Comparison of ENCODE assay signal across 8 cellular contexts in genomic region chr1:147541672-147542548, GRCh38. TPM values are rescaled to one million over a fixed set of nuclear protein-coding genes. Genes with fewer than 3 reads are reported as not detected.
DNase-seq lines count a peak whose midpoint lies in the region; ATAC-seq and TF ChIP-seq lines count a peak whose summit lies in the region.

No MANE protein-coding gene starts in this region.

- no peaks in the 10 kb centered on the region for H3K27me3 ChIP-seq in gastroesophageal sphincter

- peak overlapping the region; percentile 72 for H3K4me3 ChIP-seq in AG10803 (ENCODE audit: low read length)
- peak overlapping the region; percentile 71 for H3K4me3 ChIP-seq in HEK293 (ENCODE audit: low read depth, low read length)
- H3K4me3 ChIP-seq in gastroesophageal sphincter, result peak overlapping the region; percentile 65 to 70

- TF ChIP-seq EP300 in gastroesophageal sphincter (IDR thresholded peaks at IDR 0.05), result no peak

- POLR2A ChIA-PET in HEK293 (lab: Yijun Ruan, JAX), result interaction anchor here (0.6 to 3.7 kb wide), 8 partner anchors 8 to 85 kb away, joined by 3 to 41 read pairs (median 5); no protein-coding TSS in a partner anchor

- DNase-seq in AG10803 (ENCODE audit: low read depth), result peak; percentile 41
- DNase-seq in activated T-cell treated with anti-CD3 and anti-CD28 coated beads for 48 hours (ENCODE audit: low read depth), result peak; percentile 25
- peak in 53 of 56 donors; percentile 20 to 87 (median 62) for DNase-seq in nucleus accumbens (lab: John Stamatoyannopoulos, UW)
- DNase-seq in posterior vena cava (ENCODE audit: low spot score), result no peak

- 0 to 8% methylated on average over 1 to 8 of the region's 29 CpGs for WGBS in gastroesophageal sphincter (ENCODE audit: low coverage in 1 of 2), 2 donors

- peak overlapping the region; percentile 71 for H3K27ac ChIP-seq in HEK293 (ENCODE audit: extremely low read depth, low read depth, low read length)
- peak overlapping the region; percentile 91 to 95 (median 94) for H3K27ac ChIP-seq in gastroesophageal sphincter

- peaks cover 20% of the 10 kb centered on the region for H3K4me1 ChIP-seq in HEK293 (ENCODE audit: control insufficient read depth, insufficient read depth, low read length)
- H3K4me1 ChIP-seq in gastroesophageal sphincter, result peaks cover 11 to 61% (median 17%) of the 10 kb centered on the region in 3 donors

- intact Hi-C loops in posterior vena cava (cut with DNase I), result loop anchor here (1.0 to 5.0 kb wide), 3 partner anchors 57 to 790 kb away; no protein-coding TSS in a partner anchor

- ATAC-seq in gastroesophageal sphincter, result peak; percentile 43
- ATAC-seq in HG02938 (IDR thresholded peaks at IDR 0.05; ENCODE audit: unreplicated experiment), result no peak
- no peak for ATAC-seq in GM21786 (IDR thresholded peaks at IDR 0.05; ENCODE audit: unreplicated experiment)

- TF ChIP-seq CTCF in AG10803 (conservative IDR thresholded peaks at IDR 0.05; ENCODE audit: low read length), result no peak
- TF ChIP-seq CTCF in HEK293 (tag by site-specific recombination; IDR thresholded peaks at IDR 0.05), result no peak
- no peak for TF ChIP-seq CTCF in gastroesophageal sphincter (IDR thresholded peaks at IDR 0.05)

- H3K36me3 ChIP-seq in HEK293 (ENCODE audit: control insufficient read depth in 2 of 2, insufficient read depth in 1 of 2, low read length in 2 of 2) (no peaks in the 10 kb centered on the region), gastroesophageal sphincter (no peaks in the 10 kb centered on the region)

- CTCF ChIA-PET in HEK293 (lab: Yijun Ruan, JAX), result interaction anchor here (1.7 kb wide), 1 partner anchor 85 kb away, joined by 4 read pairs; no protein-coding TSS in a partner anchor

- peak in 1 of 2 donors; percentile 16 for TF ChIP-seq POLR2A in gastroesophageal sphincter (IDR thresholded peaks at IDR 0.05)

- no peaks in the 10 kb centered on the region for H3K9me3 ChIP-seq in HEK293 (ENCODE audit: control insufficient read depth, insufficient read depth, low read depth, low read length)
- no peaks in the 10 kb centered on the region for H3K9me3 ChIP-seq in gastroesophageal sphincter

TF ChIP-seq in HEK293, 187 proteins besides CTCF, POLR2A, EP300 and RAD21 (continues in another document):
- TF ChIP-seq SCRT2 (tag by site-specific recombination; IDR thresholded peaks at IDR 0.05) (no peak), ZNF629 (tag by site-specific recombination; IDR thresholded peaks at IDR 0.05) (no peak), ZXDB (tag by site-specific recombination; IDR thresholded peaks at IDR 0.05) (peak; percentile 84), ZNF792 (tag by site-specific recombination; IDR thresholded peaks at IDR 0.05) (no peak), ZNF560 (tag by site-specific recombination; IDR thresholded peaks at IDR 0.05; ENCODE audit: borderline replicate concordance) (no peak), ZNF585B (tag by site-specific recombination; IDR thresholded peaks at IDR 0.05) (no peak), YY1 (tag by site-specific recombination; IDR thresholded peaks at IDR 0.05) (no peak), ZNF426 (tag by site-specific recombination; IDR thresholded peaks at IDR 0.05) (no peak), KLF1 (tag by site-specific recombination; IDR thresholded peaks at IDR 0.05) (no peak; the same call in 1 of the 2 replicates), ZNF768 (tag by site-specific recombination; IDR thresholded peaks at IDR 0.05) (peak; percentile 32; the same call in 1 of the 2 replicates), ZNF513 (tag by site-specific recombination; IDR thresholded peaks at IDR 0.05) (no peak), ZBTB7A (tag by site-specific recombination; IDR thresholded peaks at IDR 0.05; ENCODE audit: low read depth) (no peak), ZNF660 (tag by site-specific recombination; IDR thresholded peaks at IDR 0.05) (no peak), ZNF10 (tag by site-specific recombination; IDR thresholded peaks at IDR 0.05) (no peak), ZNF202 (tag by site-specific recombination; IDR thresholded peaks at IDR 0.05; ENCODE audit: borderline replicate concordance) (no peak), ZFP3 (tag by site-specific recombination; IDR thresholded peaks at IDR 0.05; ENCODE audit: low read depth) (no peak), GLIS1 (tag by site-specific recombination; IDR thresholded peaks at IDR 0.05) (no peak), ZSCAN30 (tag by site-specific recombination; IDR thresholded peaks at IDR 0.05) (no peak), ZBTB17 (tag by site-specific recombination; IDR thresholded peaks at IDR 0.05) (peak; percentile 94), ZNF785 (tag by site-specific recombination; IDR thresholded peaks at IDR 0.05) (no peak), GLIS2 (tag by site-specific recombination; IDR thresholded peaks at IDR 0.05) (peak; percentile 41; the same call in 1 of the 2 replicates), PRDM1 (tag by site-specific recombination; IDR thresholded peaks at IDR 0.05) (peak; percentile 4; the same call in 1 of the 2 replicates), WT1 (tag by site-specific recombination; IDR thresholded peaks at IDR 0.05) (no peak), ZNF404 (tag by site-specific recombination; IDR thresholded peaks at IDR 0.05) (0 out of 2 replicates have a peak, but pooled peaks have one; percentile 5), ZBTB8A (tag by site-specific recombination; IDR thresholded peaks at IDR 0.05) (0 out of 2 replicates have a peak, but pooled peaks have one; percentile 36), ZNF670 (tag by site-specific recombination; IDR thresholded peaks at IDR 0.05; ENCODE audit: low read depth) (no peak)
- TF ChIP-seq, protein P1, sequence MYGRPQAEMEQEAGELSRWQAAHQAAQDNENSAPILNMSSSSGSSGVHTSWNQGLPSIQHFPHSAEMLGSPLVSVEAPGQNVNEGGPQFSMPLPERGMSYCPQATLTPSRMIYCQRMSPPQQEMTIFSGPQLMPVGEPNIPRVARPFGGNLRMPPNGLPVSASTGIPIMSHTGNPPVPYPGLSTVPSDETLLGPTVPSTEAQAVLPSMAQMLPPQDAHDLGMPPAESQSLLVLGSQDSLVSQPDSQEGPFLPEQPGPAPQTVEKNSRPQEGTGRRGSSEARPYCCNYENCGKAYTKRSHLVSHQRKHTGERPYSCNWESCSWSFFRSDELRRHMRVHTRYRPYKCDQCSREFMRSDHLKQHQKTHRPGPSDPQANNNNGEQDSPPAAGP (tag by site-specific recombination; IDR thresholded peaks at IDR 0.05), result peak; percentile 45; the same call in 1 of the 2 replicates
- TF ChIP-seq, protein P2, sequence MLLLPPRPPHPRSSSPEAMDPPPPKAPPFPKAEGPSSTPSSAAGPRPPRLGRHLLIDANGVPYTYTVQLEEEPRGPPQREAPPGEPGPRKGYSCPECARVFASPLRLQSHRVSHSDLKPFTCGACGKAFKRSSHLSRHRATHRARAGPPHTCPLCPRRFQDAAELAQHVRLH (tag by site-specific recombination; IDR thresholded peaks at IDR 0.05), result no peak
- TF ChIP-seq, protein P3, sequence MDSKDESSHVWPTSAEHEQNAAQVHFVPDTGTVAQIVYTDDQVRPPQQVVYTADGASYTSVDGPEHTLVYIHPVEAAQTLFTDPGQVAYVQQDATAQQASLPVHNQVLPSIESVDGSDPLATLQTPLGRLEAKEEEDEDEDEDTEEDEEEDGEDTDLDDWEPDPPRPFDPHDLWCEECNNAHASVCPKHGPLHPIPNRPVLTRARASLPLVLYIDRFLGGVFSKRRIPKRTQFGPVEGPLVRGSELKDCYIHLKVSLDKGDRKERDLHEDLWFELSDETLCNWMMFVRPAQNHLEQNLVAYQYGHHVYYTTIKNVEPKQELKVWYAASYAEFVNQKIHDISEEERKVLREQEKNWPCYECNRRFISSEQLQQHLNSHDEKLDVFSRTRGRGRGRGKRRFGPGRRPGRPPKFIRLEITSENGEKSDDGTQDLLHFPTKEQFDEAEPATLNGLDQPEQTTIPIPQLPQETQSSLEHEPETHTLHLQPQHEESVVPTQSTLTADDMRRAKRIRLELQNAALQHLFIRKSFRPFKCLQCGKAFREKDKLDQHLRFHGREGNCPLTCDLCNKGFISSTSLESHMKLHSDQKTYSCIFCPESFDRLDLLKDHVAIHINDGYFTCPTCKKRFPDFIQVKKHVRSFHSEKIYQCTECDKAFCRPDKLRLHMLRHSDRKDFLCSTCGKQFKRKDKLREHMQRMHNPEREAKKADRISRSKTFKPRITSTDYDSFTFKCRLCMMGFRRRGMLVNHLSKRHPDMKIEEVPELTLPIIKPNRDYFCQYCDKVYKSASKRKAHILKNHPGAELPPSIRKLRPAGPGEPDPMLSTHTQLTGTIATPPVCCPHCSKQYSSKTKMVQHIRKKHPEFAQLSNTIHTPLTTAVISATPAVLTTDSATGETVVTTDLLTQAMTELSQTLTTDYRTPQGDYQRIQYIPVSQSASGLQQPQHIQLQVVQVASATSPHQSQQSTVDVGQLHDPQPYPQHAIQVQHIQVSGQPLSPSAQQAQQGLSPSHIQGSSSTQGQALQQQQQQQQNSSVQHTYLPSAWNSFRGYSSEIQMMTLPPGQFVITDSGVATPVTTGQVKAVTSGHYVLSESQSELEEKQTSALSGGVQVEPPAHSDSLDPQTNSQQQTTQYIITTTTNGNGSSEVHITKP (tag by site-specific recombination; IDR thresholded peaks at IDR 0.05), result no peak
- TF ChIP-seq, protein P4, sequence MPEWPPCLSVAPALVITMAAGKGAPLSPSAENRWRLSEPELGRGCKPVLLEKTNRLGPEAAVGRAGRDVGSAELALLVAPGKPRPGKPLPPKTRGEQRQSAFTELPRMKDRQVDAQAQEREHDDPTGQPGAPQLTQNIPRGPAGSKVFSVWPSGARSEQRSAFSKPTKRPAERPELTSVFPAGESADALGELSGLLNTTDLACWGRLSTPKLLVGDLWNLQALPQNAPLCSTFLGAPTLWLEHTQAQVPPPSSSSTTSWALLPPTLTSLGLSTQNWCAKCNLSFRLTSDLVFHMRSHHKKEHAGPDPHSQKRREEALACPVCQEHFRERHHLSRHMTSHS (tag by site-specific recombination; IDR thresholded peaks at IDR 0.05), result no peak

RNA-seq across cellular contexts. Expression of gene BCL9, which starts 0.6 kb away (rescaled TPM):
- 10 to 100 TPM; 21.4 to 53.0 (median 30.5) TPM for total RNA-seq in gastroesophageal sphincter
- 10 to 100 TPM; 25.0 to 26.6 TPM for total RNA-seq in posterior vena cava
